1 cellular context compared by ENCODE assay signal in the genomic region with DNA sequence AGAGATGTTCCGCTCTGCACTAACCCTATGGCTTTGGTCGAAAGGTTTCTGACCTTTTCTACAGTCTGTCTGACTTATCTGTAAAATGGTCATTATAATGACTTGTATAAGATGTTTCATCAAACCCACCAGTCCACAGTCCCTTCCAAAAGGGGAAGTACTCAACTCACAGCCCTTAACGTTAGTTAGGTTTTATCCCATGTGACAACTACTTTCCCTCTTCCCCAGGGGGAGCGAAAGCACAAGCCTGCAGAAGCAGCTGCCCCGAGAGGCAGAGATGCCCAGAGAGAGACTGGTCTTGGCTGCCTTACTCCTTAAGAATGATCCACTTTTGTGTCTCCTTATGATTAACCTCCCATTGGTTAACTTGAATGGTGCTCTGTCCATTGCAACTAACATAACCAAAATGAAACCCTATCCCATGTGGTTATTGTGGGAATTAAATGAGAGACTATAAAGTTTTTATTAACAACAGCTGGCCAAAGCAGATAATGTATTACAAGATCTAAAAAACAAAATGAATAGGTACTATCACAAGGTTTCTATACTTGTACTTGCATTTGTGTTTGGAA.
TF ChIP-seq lines count a peak whose summit lies in the region.

No MANE protein-coding gene starts in this region.

TF ChIP-seq in HepG2, 621 proteins besides CTCF, POLR2A, EP300 and RAD21:
- no peak for TF ChIP-seq SOX13 (IDR thresholded peaks at IDR 0.05)
- TF ChIP-seq SOX13 (CRISPR knock-in tag; conservative IDR thresholded peaks at IDR 0.05 in 1 of 2, IDR thresholded peaks at IDR 0.05 in 1 of 2): no peak
- TF ChIP-seq ZNF326 (CRISPR knock-in tag; IDR thresholded peaks at IDR 0.05; ENCODE audit: borderline replicate concordance): no peak
